ENCODE assay signal across 1 cellular context in genomic region chr1:58779837-58780585, GRCh38.
TF ChIP-seq lines count a peak whose summit lies in the region.

No MANE protein-coding gene starts in this region.

TF ChIP-seq in SK-N-SH treated with all-trans-retinoic acid at 6 μM for 48 hours, 23 proteins besides CTCF, POLR2A, EP300 and RAD21 (continued from another document):
- TF ChIP-seq OSR1 (CRISPR knock-in tag; IDR thresholded peaks at IDR 0.05) = no peak
